ENCODE assay signal across 9 cellular contexts in the genomic region with DNA sequence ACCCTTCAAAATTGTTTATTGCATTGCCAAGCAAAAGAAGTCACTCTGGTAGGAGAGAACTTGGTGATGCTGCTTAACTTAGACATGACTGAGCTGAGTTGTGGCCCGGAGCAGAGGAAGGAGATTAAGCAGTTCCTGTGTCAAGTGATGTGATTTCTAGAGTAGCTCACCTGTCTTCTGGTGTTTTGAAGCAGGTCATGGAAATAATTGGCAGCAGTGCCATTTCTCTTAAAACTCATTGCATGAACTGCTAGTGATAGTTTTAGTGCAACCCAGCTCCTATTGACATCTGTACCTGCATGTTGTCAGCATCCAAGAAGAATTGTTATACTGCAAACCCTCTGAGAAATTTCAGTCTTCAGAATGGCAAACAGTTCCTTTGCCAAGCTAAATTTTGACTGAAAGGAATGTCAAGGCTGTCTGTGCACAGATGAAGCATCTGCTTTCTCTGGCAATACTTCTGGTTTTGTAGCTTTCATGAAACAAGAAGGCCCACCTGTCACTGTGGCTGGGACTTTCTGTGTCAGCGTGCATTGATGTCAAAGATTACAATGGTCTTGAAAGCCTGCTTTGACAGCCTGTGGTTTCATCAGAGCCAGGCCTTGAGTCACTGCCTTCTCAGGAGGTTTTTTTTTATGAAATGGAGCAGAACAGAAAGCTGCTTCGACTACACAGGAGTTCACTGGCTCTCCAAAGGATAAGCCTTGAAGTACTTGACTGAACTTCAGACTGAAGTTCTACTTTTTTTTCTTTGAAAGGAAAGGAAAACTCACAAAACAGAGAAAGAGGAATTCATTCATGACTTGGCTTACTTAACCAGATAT.
DNase-seq lines count a peak whose midpoint lies in the region; ATAC-seq and TF ChIP-seq lines count a peak whose summit lies in the region.
"Had no signal": no experiment of that assay in that cellular context is flagged by ENCODE, and none has a peak within 500 bp of the region (broad histone marks: within the 10 kb centered on the region; RNA-seq: fewer than 3 reads in every experiment).

No MANE protein-coding gene starts in this region.

- no peaks in the 10 kb centered on the region for H3K36me3 Mint-ChIP-seq in natural killer cell treated with Interleukin-12 subunit alpha and Interleukin-12 subunit beta and Interleukin-15 and Interleukin-18, amount 100 ng/mL, for 72 hours
- H3K36me3 Mint-ChIP-seq in GM23338 (ENCODE audit: low read depth): no peaks in the 10 kb centered on the region

- TF ChIP-seq CTCF in PC-3 (conservative IDR thresholded peaks at IDR 0.05; ENCODE audit: low read depth, low read length) (no peak), GM23338 (conservative IDR thresholded peaks at IDR 0.05; ENCODE audit: low read depth in 2 of 2) (no peak)

- H3K27ac Mint-ChIP-seq in natural killer cell treated with Interleukin-12 subunit alpha and Interleukin-12 subunit beta and Interleukin-15 and Interleukin-18, amount 100 ng/mL, for 72 hours: peak overlapping the region; percentile 27 to 57
- no peak overlapping the region for H3K27ac Mint-ChIP-seq in GM23338

- peaks cover 27 to 40% of the 10 kb centered on the region in 2 donors for H3K4me1 Mint-ChIP-seq in natural killer cell treated with Interleukin-12 subunit alpha and Interleukin-12 subunit beta and Interleukin-15 and Interleukin-18, amount 100 ng/mL, for 72 hours (ENCODE audit: low read depth in 2 of 2)
- no peaks in the 10 kb centered on the region; the same call in 2 of the 3 replicates for H3K4me1 Mint-ChIP-seq in GM23338

- POLR2A ChIA-PET in PC-3 (lab: Charles Lee; ENCODE audit: unreplicated experiment): no interaction called here

- H3K27me3 Mint-ChIP-seq in natural killer cell treated with Interleukin-12 subunit alpha and Interleukin-12 subunit beta and Interleukin-15 and Interleukin-18, amount 100 ng/mL, for 72 hours: peaks cover 8 to 11% of the 10 kb centered on the region in 2 donors
- H3K27me3 Mint-ChIP-seq in GM23338 (ENCODE audit: insufficient read depth, low read depth, poor library complexity): no peaks in the 10 kb centered on the region

- DNase-seq in PC-3: peak; percentile 3
- peak; percentile 72 for DNase-seq in activated naive CD4-positive, alpha-beta T cell treated with anti-CD3 and anti-CD28 coated beads, Interleukin-2, amount 50 U/mL, for 16 hours
- peak; percentile 66 for DNase-seq in natural killer cell treated with Interleukin-12 subunit alpha and Interleukin-12 subunit beta and Interleukin-15 and Interleukin-18, amount 100 ng/mL, for 72 hours (ENCODE audit: low spot score)
- DNase-seq in GM23338 (ENCODE audit: low spot score): no peak
- no peak for DNase-seq in COLO668 (lab: John Stamatoyannopoulos, UW; ENCODE audit: unreplicated experiment)
- DNase-seq in amniotic stem cell (lab: John Stamatoyannopoulos, UW): no peak

- H3K9me2 ChIP-seq in PC-3 (replicated peaks; ENCODE audit: low read length) (no peaks in the 10 kb centered on the region), GM23338 (ENCODE audit: insufficient read depth) (no peaks in the 10 kb centered on the region)

- H3K36me3 ChIP-seq in PC-3 (ENCODE audit: low read depth, low read length): no peaks in the 10 kb centered on the region
- no peaks in the 10 kb centered on the region for H3K36me3 ChIP-seq in GM23338 (ENCODE audit: insufficient read depth)

- H3K4me3 Mint-ChIP-seq in natural killer cell treated with Interleukin-12 subunit alpha and Interleukin-12 subunit beta and Interleukin-15 and Interleukin-18, amount 100 ng/mL, for 72 hours: peak overlapping the region; percentile 68
- no peak overlapping the region for H3K4me3 Mint-ChIP-seq in GM23338

- no peak overlapping the region for H3K9ac ChIP-seq in PC-3 (ENCODE audit: low read length)

- H3K4me3 ChIP-seq in PC-3 (ENCODE audit: low read length) (no peak overlapping the region), GM23338 (no peak overlapping the region)

- H4K20me1 ChIP-seq in PC-3 (ENCODE audit: low read length) (no peaks in the 10 kb centered on the region), GM23338 (replicated peaks; ENCODE audit: insufficient read depth) (no peaks in the 10 kb centered on the region; the same call in 1 of the 2 replicates)

- peak; percentile 90 for ATAC-seq in GM18498 (IDR thresholded peaks at IDR 0.05; ENCODE audit: unreplicated experiment)
- ATAC-seq in HG02610 (IDR thresholded peaks at IDR 0.05; ENCODE audit: unreplicated experiment): peak; percentile 92
- no peak for ATAC-seq in PC-3
- ATAC-seq in natural killer cell treated with Interleukin-12 subunit alpha and Interleukin-12 subunit beta and Interleukin-15 and Interleukin-18, amount 100 ng/mL, for 72 hours: peak; percentile 89 to 97
- no peak for ATAC-seq in GM23338

- H3K27ac ChIP-seq in PC-3 (ENCODE audit: low read length): no peak overlapping the region
- no peak overlapping the region for H3K27ac ChIP-seq in GM23338 (ENCODE audit: low read depth)
- H3K27ac ChIP-seq: HL-60 had no signal

- H2AFZ ChIP-seq in PC-3 (ENCODE audit: low read length) (no peak overlapping the region), GM23338 (no peak overlapping the region)

- H3F3A ChIP-seq in PC-3 (ENCODE audit: low read length, unreplicated experiment) (no peaks in the 10 kb centered on the region), GM23338 (replicated peaks; ENCODE audit: low read depth) (no peaks in the 10 kb centered on the region)

- no peak overlapping the region for H3K4me2 ChIP-seq in PC-3 (ENCODE audit: low read length)
- no peak overlapping the region for H3K4me2 ChIP-seq in GM23338

- BruUV-seq in PC-3 (replicated peaks; lab: Mats Ljungman, UMichigan): no TSS peak

- H3K4me1 ChIP-seq in PC-3 (ENCODE audit: insufficient read depth, low read length) (no peaks in the 10 kb centered on the region), GM23338 (ENCODE audit: insufficient read depth) (no peaks in the 10 kb centered on the region)

- CTCF ChIA-PET in PC-3 (lab: Charles Lee): no interaction called here

- H3K27me3 ChIP-seq in PC-3 (ENCODE audit: low read length): no peaks in the 10 kb centered on the region
- H3K27me3 ChIP-seq in GM23338 (ENCODE audit: insufficient read depth): no peaks in the 10 kb centered on the region

- no peaks in the 10 kb centered on the region for H3K79me2 ChIP-seq in PC-3 (ENCODE audit: low read length)
- H3K79me2 ChIP-seq in GM23338 (replicated peaks; ENCODE audit: insufficient read depth): no peaks in the 10 kb centered on the region

- no peaks in the 10 kb centered on the region for H3K9me3 Mint-ChIP-seq in natural killer cell treated with Interleukin-12 subunit alpha and Interleukin-12 subunit beta and Interleukin-15 and Interleukin-18, amount 100 ng/mL, for 72 hours
- no peaks in the 10 kb centered on the region for H3K9me3 Mint-ChIP-seq in GM23338

- intact Hi-C loops in PC-3 (cut with micrococcal nuclease): no loop called here

- H3K9me3 ChIP-seq in PC-3 (ENCODE audit: low read length): no peaks in the 10 kb centered on the region

TF ChIP-seq in GM23338, 12 proteins besides CTCF, POLR2A, EP300 and RAD21 (continues in another document):
- TF ChIP-seq ZNF114 (CRISPR knock-in tag; IDR thresholded peaks at IDR 0.05) (no peak), POLR2AphosphoS5 (IDR thresholded peaks at IDR 0.05; ENCODE audit: low read depth) (no peak), ZNF331 (CRISPR knock-in tag; IDR thresholded peaks at IDR 0.05; ENCODE audit: low read depth) (no peak)
- TF ChIP-seq, protein P1, sequence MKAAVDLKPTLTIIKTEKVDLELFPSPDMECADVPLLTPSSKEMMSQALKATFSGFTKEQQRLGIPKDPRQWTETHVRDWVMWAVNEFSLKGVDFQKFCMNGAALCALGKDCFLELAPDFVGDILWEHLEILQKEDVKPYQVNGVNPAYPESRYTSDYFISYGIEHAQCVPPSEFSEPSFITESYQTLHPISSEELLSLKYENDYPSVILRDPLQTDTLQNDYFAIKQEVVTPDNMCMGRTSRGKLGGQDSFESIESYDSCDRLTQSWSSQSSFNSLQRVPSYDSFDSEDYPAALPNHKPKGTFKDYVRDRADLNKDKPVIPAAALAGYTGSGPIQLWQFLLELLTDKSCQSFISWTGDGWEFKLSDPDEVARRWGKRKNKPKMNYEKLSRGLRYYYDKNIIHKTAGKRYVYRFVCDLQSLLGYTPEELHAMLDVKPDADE (IDR thresholded peaks at IDR 0.05): no peak

Comparison
In these comparisons a context has a peak if more than half of its experiments do, and no peak if none do; other contexts are left out.
1. ATAC-seq: peak in GM18498 (single experiment), HG02610 (single experiment) and natural killer cell treated with Interleukin-12 subunit alpha and Interleukin-12 subunit beta and Interleukin-15 and Interleukin-18, amount 100 ng/mL, for 72 hours (2 of 2); none in PC-3 (single experiment) and GM23338 (single experiment).
2. DNase-seq: peak in PC-3 (single experiment), activated naive CD4-positive, alpha-beta T cell treated with anti-CD3 and anti-CD28 coated beads, Interleukin-2, amount 50 U/mL, for 16 hours (single experiment) and natural killer cell treated with Interleukin-12 subunit alpha and Interleukin-12 subunit beta and Interleukin-15 and Interleukin-18, amount 100 ng/mL, for 72 hours (single experiment); none in GM23338 (single experiment), COLO668 (single experiment) and amniotic stem cell (single experiment).